8 cellular contexts compared by ENCODE assay signal in genomic region chr15:40763801-40764765, GRCh38. TPM values are rescaled to one million over a fixed set of nuclear protein-coding genes. Genes with fewer than 3 reads are reported as not detected.
A peak's percentile ranks its signal among the peaks of the same experiment; 100 is the strongest.
DNase-seq lines count a peak whose midpoint lies in the region; ATAC-seq and TF ChIP-seq lines count a peak whose summit lies in the region.

Gene GCHFR (plus strand): TSS chr15:40764068. CDS start chr15:40764181, 113 bp downstream.

- no peak within 1 kb of the TSS for H3K27ac ChIP-seq in H9 (ENCODE audit: insufficient read length, low read depth, low read length)
- H3K27ac ChIP-seq in stomach, result peak within 1 kb of the TSS; percentile 80 to 93 (median 88)

- H3K36me3 ChIP-seq in stomach, result peaks cover 3 to 21% (median 15%) of the 10 kb centered on the region in 4 donors

- H2AK5ac ChIP-seq in H9 (ENCODE audit: insufficient read length, low read length), result no peak within 1 kb of the TSS

- H3K23ac ChIP-seq in H9 (ENCODE audit: insufficient read length, low read depth, low read length), result no peak within 1 kb of the TSS

- TF ChIP-seq EP300 in stomach (IDR thresholded peaks at IDR 0.05), result no peak

- H3K4me1 ChIP-seq in H9 (ENCODE audit: insufficient read depth, low read length), result peaks cover 4% of the 10 kb centered on the region; the same call in 1 of the 2 replicates
- H3K4me1 ChIP-seq in stomach, result peaks cover 53 to 78% (median 73%) of the 10 kb centered on the region in 4 donors

- peak within 1 kb of the TSS; percentile 50 for H3K4me3 ChIP-seq in epithelial cell of esophagus (ENCODE audit: low read length)
- peak within 1 kb of the TSS; percentile 50 to 76 (median 56) for H3K4me3 ChIP-seq in stomach

- no peak within 1 kb of the TSS for H2AFZ ChIP-seq in H9 (ENCODE audit: low read length)

- TF ChIP-seq CTCF in GM10248 (IDR thresholded peaks at IDR 0.05; ENCODE audit: control extremely low read depth, extremely low read depth, low read depth, missing control alignments) (peak; percentile 37), H9 (conservative IDR thresholded peaks at IDR 0.05) (peak; percentile 54), epithelial cell of esophagus (IDR thresholded peaks at IDR 0.05; ENCODE audit: insufficient read depth, low read depth, low read length, missing control alignments) (peak; percentile 5), stomach (IDR thresholded peaks at IDR 0.05) (peak in 2 of 7 experiments; percentile 25 to 33)

- H3K4me2 ChIP-seq in H9 (ENCODE audit: insufficient read depth, insufficient read length, low read length), result peak within 1 kb of the TSS; percentile 50

- peak within 1 kb of the TSS in 1 of 3 experiments; percentile 44; a peak in 2 of 7 replicates for H3K27ac Mint-ChIP-seq in H9
- H3K27ac Mint-ChIP-seq in activated CD8-positive, alpha-beta memory T cell treated with anti-CD3 and anti-CD28 coated beads, Interleukin-2, amount 10 ng/mL, durations not matched to agents 7 days and 5 days, result peak within 1 kb of the TSS; percentile 91

- H3K9ac ChIP-seq in H9 (ENCODE audit: extremely low read depth, insufficient read length, low read length), result no peak within 1 kb of the TSS

- H2BK12ac ChIP-seq in H9 (ENCODE audit: insufficient read length, low read depth, low read length), result no peak within 1 kb of the TSS

- H3K23me2 ChIP-seq in H9 (ENCODE audit: insufficient read length, low read depth, low read length, poor library complexity, severe bottlenecking), result no peaks in the 10 kb centered on the region

- peaks cover 0 to 5% (median 0%) of the 10 kb centered on the region in 3 experiments; a peak in 4 of 7 replicates for H3K36me3 Mint-ChIP-seq in H9 (ENCODE audit: insufficient read depth in 1 of 3, low read depth in 3 of 3)
- H3K36me3 Mint-ChIP-seq in activated CD8-positive, alpha-beta memory T cell treated with anti-CD3 and anti-CD28 coated beads, Interleukin-2, amount 10 ng/mL, durations not matched to agents 7 days and 5 days, result peaks cover 2% of the 10 kb centered on the region

- no peak within 1 kb of the TSS for H2BK20ac ChIP-seq in H9 (ENCODE audit: low read depth, low read length, poor library complexity, severe bottlenecking)

- H3K4ac ChIP-seq in H9 (ENCODE audit: low read depth, low read length), result no peak within 1 kb of the TSS

- H4K91ac ChIP-seq in H9 (ENCODE audit: insufficient read length, low read depth, low read length), result no peak within 1 kb of the TSS

- H3K79me2 ChIP-seq in H9 (ENCODE audit: insufficient read depth, low read length), result no peaks in the 10 kb centered on the region

- no peaks in the 10 kb centered on the region for H3K9me3 Mint-ChIP-seq in H9
- H3K9me3 Mint-ChIP-seq in activated CD8-positive, alpha-beta memory T cell treated with anti-CD3 and anti-CD28 coated beads, Interleukin-2, amount 10 ng/mL, durations not matched to agents 7 days and 5 days (ENCODE audit: low read depth), result no peaks in the 10 kb centered on the region

- peak within 1 kb of the TSS; percentile 61; the same call in 1 of the 2 replicates for H3K14ac ChIP-seq in H9 (ENCODE audit: insufficient read depth, low read length)

- H3K79me1 ChIP-seq in H9 (ENCODE audit: insufficient read depth, low read depth, low read length, poor library complexity, severe bottlenecking), result no peaks in the 10 kb centered on the region

- no peak within 1 kb of the TSS for H3K56ac ChIP-seq in H9 (ENCODE audit: insufficient read length, low read depth, low read length)

- H4K5ac ChIP-seq in H9 (ENCODE audit: insufficient read length, low read depth, low read length), result no peak within 1 kb of the TSS

- no peak within 1 kb of the TSS for H2BK5ac ChIP-seq in H9 (ENCODE audit: insufficient read length, low read length)

- peaks cover 9% of the 10 kb centered on the region; the same call in 1 of the 2 replicates for H3K27me3 Mint-ChIP-seq in H9 (ENCODE audit: low read depth)
- H3K27me3 Mint-ChIP-seq in activated CD8-positive, alpha-beta memory T cell treated with anti-CD3 and anti-CD28 coated beads, Interleukin-2, amount 10 ng/mL, durations not matched to agents 7 days and 5 days, result no peaks in the 10 kb centered on the region

- CTCF ChIA-PET in GM10248 (lab: Yijun Ruan, JAX), result interaction anchor here (0.9 to 4.2 kb wide), 15 partner anchors 10 to 174 kb away, joined by 3 to 22 read pairs (median 4); no protein-coding TSS in a partner anchor
- CTCF ChIA-PET in activated CD8-positive, alpha-beta memory T cell treated with anti-CD3 and anti-CD28 coated beads, Interleukin-2, amount 10 ng/mL, durations not matched to agents 7 days and 5 days (lab: Charles Lee), result interaction anchor here (0.9 to 5.4 kb wide), 10 partner anchors 8 to 130 kb away, joined by 3 to 26 read pairs (median 4); no protein-coding TSS in a partner anchor

- no peaks in the 10 kb centered on the region for H4K20me1 ChIP-seq in H9 (ENCODE audit: control insufficient read depth, insufficient read depth, insufficient read length)

- H3K27me3 ChIP-seq in H9 (ENCODE audit: insufficient read depth, low read length), result no peaks in the 10 kb centered on the region
- no peaks in the 10 kb centered on the region for H3K27me3 ChIP-seq in stomach

- POLR2A ChIA-PET in GM10248 (lab: Yijun Ruan, JAX), result interaction anchor here (0.6 to 1.0 kb wide), 2 partner anchors 656 to 1469 kb away, joined by 4 read pairs; partner anchors contain the start of gene BMF

- peak; percentile 89 for DNase-seq in GM10248 (ENCODE audit: extremely low spot score)
- DNase-seq in H9, result peak; percentile 85
- peak; percentile 37 for DNase-seq in NCI-H2196 treated with DMSO at 0.1 percent for 48 hours (lab: John Stamatoyannopoulos, UW; ENCODE audit: unreplicated experiment)
- DNase-seq in activated CD8-positive, alpha-beta memory T cell treated with anti-CD3 and anti-CD28 coated beads, Interleukin-2, amount 10 ng/mL, durations not matched to agents 7 days and 5 days, result peak; percentile 81
- peak; percentile 55 for DNase-seq in epithelial cell of esophagus (ENCODE audit: low read depth)
- peak; percentile 63 for DNase-seq in mucosa of gallbladder (ENCODE audit: low spot score)
- DNase-seq in stomach, result peak; percentile 81
- no peak for DNase-seq in NCI-H2171 (lab: John Stamatoyannopoulos, UW)

- peak within 1 kb of the TSS; percentile 51 for H3K18ac ChIP-seq in H9 (ENCODE audit: insufficient read length, low read depth, low read length)

- H4K8ac ChIP-seq in H9 (replicated peaks; ENCODE audit: insufficient read length, low read depth, low read length), result no peak within 1 kb of the TSS

- H2BK120ac ChIP-seq in H9 (ENCODE audit: low read depth, low read length, poor library complexity, severe bottlenecking), result no peak within 1 kb of the TSS

- ATAC-seq in activated CD8-positive, alpha-beta memory T cell treated with anti-CD3 and anti-CD28 coated beads, Interleukin-2, amount 10 ng/mL, durations not matched to agents 7 days and 5 days, result peak; percentile 65

- no peak for TF ChIP-seq POLR2A in stomach (IDR thresholded peaks at IDR 0.05)

- H3K4me1 Mint-ChIP-seq in H9, result peaks cover 29 to 31% of the 10 kb centered on the region in 2 experiments
- H3K4me1 Mint-ChIP-seq in activated CD8-positive, alpha-beta memory T cell treated with anti-CD3 and anti-CD28 coated beads, Interleukin-2, amount 10 ng/mL, durations not matched to agents 7 days and 5 days, result peaks cover 42% of the 10 kb centered on the region

- no peak within 1 kb of the TSS for H3T11ph ChIP-seq in H9 (ENCODE audit: low read length)

- intact Hi-C loops in stomach (cut with DNase I; ENCODE audit: low total_unique reads), result no loop called here

- H3K4me3 Mint-ChIP-seq in H9, result peak within 1 kb of the TSS; percentile 76 to 85
- H3K4me3 Mint-ChIP-seq in activated CD8-positive, alpha-beta memory T cell treated with anti-CD3 and anti-CD28 coated beads, Interleukin-2, amount 10 ng/mL, durations not matched to agents 7 days and 5 days, result peak within 1 kb of the TSS; percentile 81

- no CpG with 5 or more reads among the region's 77 CpGs for WGBS in H9 (ENCODE audit: extremely low coverage, insufficient read length, low lambda C conversion rate)
- WGBS in stomach, 5 donors, result 0 to 2% (median 1%) methylated on average over 33 to 77 of the region's 77 CpGs

- no peak within 1 kb of the TSS for H2BK15ac ChIP-seq in H9 (ENCODE audit: low read depth, low read length)

- H3K9me3 ChIP-seq in H9 (ENCODE audit: control insufficient read depth, low read depth, low read length) (no peaks in the 10 kb centered on the region), stomach (no peaks in the 10 kb centered on the region)

RNA-seq across cellular contexts. Expression of gene GCHFR, which starts in this region (rescaled TPM):
- total RNA-seq in H9 (2021) (33.0 and 37.0 TPM in 2 replicates), mucosa of gallbladder (33.1 TPM), stomach (10 to 100 TPM in 2 of 5 donors, 1 to 10 TPM in 1, not detected in 2; 1.3 to 13.6 (median 11.7) TPM)
- total RNA-seq in activated CD8-positive, alpha-beta memory T cell treated with anti-CD3 and anti-CD28 coated beads, Interleukin-2, amount 10 ng/mL, durations not matched to agents 7 days and 5 days, result 10 to 100 TPM; 25.9 to 29.1 TPM
- 10 to 100 TPM; 21.4 to 37.4 (median 29.3) TPM for polyA plus RNA-seq in stomach
